Comparison of ENCODE assay signal across 14 cellular contexts in the genomic region with DNA sequence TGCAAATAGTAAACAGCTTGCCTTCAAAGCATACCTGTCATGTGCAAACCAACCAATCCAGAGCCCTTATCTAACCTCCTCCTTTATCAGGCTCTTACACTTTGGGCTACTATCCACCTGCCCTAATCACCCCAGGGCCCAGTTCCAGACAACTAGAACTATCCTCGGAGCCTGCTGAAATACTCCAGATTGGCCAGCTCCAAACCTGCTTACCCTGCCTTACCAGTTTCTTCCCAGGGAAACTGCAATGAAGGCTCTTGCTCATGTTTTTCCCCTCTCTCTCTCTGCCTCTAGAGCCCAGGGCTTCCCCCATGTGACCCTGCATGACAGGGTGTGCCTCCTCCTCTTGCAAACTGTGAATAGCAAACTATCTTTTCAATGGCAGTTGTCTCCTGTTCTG.
DNase-seq lines count a peak whose midpoint lies in the region; ATAC-seq and TF ChIP-seq lines count a peak whose summit lies in the region.
"Had no signal": no experiment of that assay in that cellular context is flagged by ENCODE, and none has a peak within 500 bp of the region (broad histone marks: within the 10 kb centered on the region; RNA-seq: fewer than 3 reads in every experiment).

No MANE protein-coding gene starts in this region.

- POLR2A ChIA-PET in PC-9 (lab: Charles Lee; ENCODE audit: unreplicated experiment), result interaction anchor here (0.5 to 0.7 kb wide), 4 partner anchors 10 to 358 kb away, joined by 3 to 4 read pairs (median 3); no protein-coding TSS in a partner anchor

- H3K36me3 ChIP-seq in H7 (replicated peaks; ENCODE audit: control insufficient read depth, insufficient read depth, low read length), result no peaks in the 10 kb centered on the region
- peaks cover 32% of the 10 kb centered on the region; the same call in 1 of the 2 replicates for H3K36me3 ChIP-seq in PC-9 (ENCODE audit: low read depth)
- H3K36me3 ChIP-seq in gastrocnemius medialis, result peaks cover 0 to 29% of the 10 kb centered on the region in 2 donors
- H3K36me3 ChIP-seq: neutrophil had no signal

- H3K9me2 ChIP-seq in PC-9 (ENCODE audit: insufficient read depth), result no peaks in the 10 kb centered on the region

- no peak for TF ChIP-seq POLR2A in gastrocnemius medialis (IDR thresholded peaks at IDR 0.05)

- H2AFZ ChIP-seq in PC-9, result no peak overlapping the region

- peak; percentile 16 for DNase-seq in H7
- peak; percentile 89 to 98 for DNase-seq in PC-9
- DNase-seq in iPS-NIHi11 (ENCODE audit: low spot score), result peak; percentile 63
- DNase-seq in gastrocnemius medialis, result no peak
- DNase-seq in activated CD8-positive, alpha-beta memory T cell treated with anti-CD3 and anti-CD28 coated beads, Interleukin-2, amount 50 U/mL, for 4 hours, result no peak
- DNase-seq in NCI-H2227 (lab: John Stamatoyannopoulos, UW; ENCODE audit: unreplicated experiment), result no peak
- DNase-seq in NCI-H1105 treated with DMSO at 0.1 percent for 48 hours (lab: John Stamatoyannopoulos, UW), result no peak
- DNase-seq: activated naive CD8-positive, alpha-beta T cell treated with anti-CD3 and anti-CD28 coated beads for 36 hours; CD4-positive, CD25-positive, alpha-beta regulatory T cell; NCI-H446; stimulated activated CD4-positive, alpha-beta T cell treated with anti-CD3 and anti-CD28 coated beads, Interleukin-1b, Interleukin-23, amount 100 ng/mL, for 48 hours; stimulated activated naive CD4-positive, alpha-beta T cell had no signal

- no TSS peak for BruUV-seq in PC-9 (replicated peaks; lab: Mats Ljungman, UMichigan)

- H3K79me2 ChIP-seq in PC-9 (ENCODE audit: low read depth), result no peaks in the 10 kb centered on the region

- H3K27me3 ChIP-seq in H7 (ENCODE audit: control insufficient read depth, insufficient read depth, low read length) (no peaks in the 10 kb centered on the region), PC-9 (ENCODE audit: insufficient read depth, low read depth) (no peaks in the 10 kb centered on the region), gastrocnemius medialis (no peaks in the 10 kb centered on the region)
- H3K27me3 ChIP-seq: neutrophil had no signal

- peaks cover 77% of the 10 kb centered on the region for H3F3A ChIP-seq in PC-9 (ENCODE audit: insufficient read depth, low read depth)

- 0 out of 2 replicates have a peak, but pooled peaks cover 3% of the 10 kb centered on the region for H3K9me3 ChIP-seq in PC-9 (ENCODE audit: insufficient read depth, low read depth)
- no peaks in the 10 kb centered on the region for H3K9me3 ChIP-seq in gastrocnemius medialis
- H3K9me3 ChIP-seq: neutrophil had no signal

- peak overlapping the region; percentile 85 for H3K27ac ChIP-seq in PC-9
- H3K27ac ChIP-seq in gastrocnemius medialis, result peak overlapping the region; percentile 32 to 48 (median 38)
- H3K27ac ChIP-seq: neutrophil had no signal

- CTCF ChIA-PET in PC-9 (lab: Charles Lee), result no interaction called here

- no peak overlapping the region for H3K4me3 ChIP-seq in H7 (ENCODE audit: insufficient read depth, low read depth, low read length)
- H3K4me3 ChIP-seq in PC-9, result no peak overlapping the region
- H3K4me3 ChIP-seq in gastrocnemius medialis, result no peak overlapping the region

- H3K4me2 ChIP-seq in PC-9, result peak overlapping the region; percentile 43

- TF ChIP-seq CTCF in PC-9 (conservative IDR thresholded peaks at IDR 0.05) (no peak), gastrocnemius medialis (IDR thresholded peaks at IDR 0.05 in 4 of 5, conservative IDR thresholded peaks at IDR 0.05 in 1 of 5) (no peak)

- ATAC-seq in gastrocnemius medialis (no peak), GM21526 (IDR thresholded peaks at IDR 0.05; ENCODE audit: low FRiP score, unreplicated experiment) (no peak)

- peaks cover 97% of the 10 kb centered on the region for H3K4me1 ChIP-seq in PC-9 (replicated peaks; ENCODE audit: insufficient read depth)
- peaks cover 49 to 56% of the 10 kb centered on the region in 2 donors for H3K4me1 ChIP-seq in gastrocnemius medialis

- intact Hi-C loops in PC-9 (cut with micrococcal nuclease; ENCODE audit: unreplicated experiment) (loop anchor here (1.0 to 5.0 kb wide), 4 partner anchors 79 to 109 kb away; a partner anchor contains a TSS), gastrocnemius medialis (cut with DNase I; ENCODE audit: low total_unique reads) (no loop called here)

- H4K20me1 ChIP-seq in PC-9 (ENCODE audit: insufficient read depth), result no peaks in the 10 kb centered on the region

- in situ Hi-C loops in gastrocnemius medialis (cut with MboI; ENCODE audit: low sequenced_read_pairs in 4 of 4), result no loop called here

Comparison
In these comparisons a context has a peak if more than half of its experiments do, and no peak if none do; other contexts are left out.
1. DNase-seq: peak in H7 (single experiment), PC-9 (2 of 2) and iPS-NIHi11 (single experiment); none in gastrocnemius medialis (0 of 2), activated CD8-positive, alpha-beta memory T cell treated with anti-CD3 and anti-CD28 coated beads, Interleukin-2, amount 50 U/mL, for 4 hours (single experiment), NCI-H2227 (single experiment) and NCI-H1105 treated with DMSO at 0.1 percent for 48 hours (single experiment).